ENCODE assay signal across 26 cellular contexts in genomic region chr1:217780993-217781392, GRCh38.
"Had no signal": no experiment of that assay in that cellular context is flagged by ENCODE, and none has a peak within 500 bp of the region (broad histone marks: within the 10 kb centered on the region; RNA-seq: fewer than 3 reads in every experiment).

No MANE protein-coding gene starts in this region.

- H3K9ac ChIP-seq: neural progenitor cell had no signal

- H3K27ac ChIP-seq: breast epithelium, colonic mucosa, dorsolateral prefrontal cortex, gastrocnemius medialis, left lung, neural progenitor cell, stomach, suprapubic skin, tibial nerve, uterus had no signal

- H3K36me3 ChIP-seq: breast epithelium, colonic mucosa, gastrocnemius medialis, left lung, neural progenitor cell, stomach, suprapubic skin, uterus had no signal

- DNase-seq: activated CD4-positive, alpha-beta T cell treated with anti-CD3 and anti-CD28 coated beads for 1 hour; activated CD4-positive, alpha-beta T cell treated with anti-CD3 and anti-CD28 coated beads, Interleukin-2, amount 50 U/mL, for 48 hours; activated CD8-positive, alpha-beta memory T cell treated with anti-CD3 and anti-CD28 coated beads, Interleukin-2, amount 50 U/mL, for 48 hours; activated naive CD4-positive, alpha-beta T cell treated with anti-CD3 and anti-CD28 coated beads for 36 hours; activated naive CD8-positive, alpha-beta T cell treated with anti-CD3 and anti-CD28 coated beads, Interleukin-2, amount 10 ng/mL, durations not matched to agents 7 days and 5 days; activated T-cell treated with anti-CD3 and anti-CD28 coated beads, Interleukin-2, amount 50 U/mL, for 4 hours; amniotic stem cell; colonic mucosa; dorsolateral prefrontal cortex; effector memory CD8-positive, alpha-beta T cell; gastrocnemius medialis; hippocampal formation; kidney glomerular epithelial cell; left lung; naive thymus-derived CD4-positive, alpha-beta T cell; posterior cingulate gyrus; stimulated activated CD4-positive, alpha-beta T cell treated with anti-CD3 and anti-CD28 coated beads, Interleukin-15, amount 100 ng/mL, for 24 hours; stomach; uterus had no signal

- H3K4me1 ChIP-seq: breast epithelium, colonic mucosa, gastrocnemius medialis, left lung, neural progenitor cell, stomach, suprapubic skin, tibial nerve, uterus had no signal

- H3K27me3 ChIP-seq: breast epithelium, colonic mucosa, dorsolateral prefrontal cortex, gastrocnemius medialis, left lung, neural progenitor cell, stomach, suprapubic skin, tibial nerve, uterus had no signal

- FAIRE-seq: endothelial cell of umbilical vein had no signal

- H3K9me3 ChIP-seq: breast epithelium, colonic mucosa, gastrocnemius medialis, stomach, suprapubic skin, tibial nerve, uterus had no signal

- H3K4me3 ChIP-seq: breast epithelium, colonic mucosa, dorsolateral prefrontal cortex, gastrocnemius medialis, left lung, lung, neural progenitor cell, smooth muscle cell, stomach, suprapubic skin, tibial nerve, uterus had no signal
